8 cellular contexts compared by ENCODE assay signal in genomic region chr15:63504979-63505841, GRCh38. TPM values are rescaled to one million over a fixed set of nuclear protein-coding genes. Genes with fewer than 3 reads are reported as not detected.
A peak's percentile ranks its signal among the peaks of the same experiment; 100 is the strongest.
DNase-seq lines count a peak whose midpoint lies in the region; ATAC-seq and TF ChIP-seq lines count a peak whose summit lies in the region.

No MANE protein-coding gene starts in this region.

- intact Hi-C loops in head of caudate nucleus (cut with DNase I): loop anchor here (2.0 to 5.0 kb wide), 2 partner anchors 43 to 96 kb away; no protein-coding TSS in a partner anchor

- peak; percentile 64 for DNase-seq in BE2C
- DNase-seq in OCI-M1 (lab: John Stamatoyannopoulos, UW): peak; percentile 80
- peak; percentile 51 for DNase-seq in activated naive CD8-positive, alpha-beta T cell treated with anti-CD3 and anti-CD28 coated beads for 36 hours
- DNase-seq in head of caudate nucleus: peak in 41 of 42 donors; percentile 32 to 76 (median 59)
- peak in 37 of 56 donors; percentile 19 to 77 (median 46) for DNase-seq in nucleus accumbens (lab: John Stamatoyannopoulos, UW)
- no peak for DNase-seq in GM19238 (ENCODE audit: insufficient read length, low spot score)

- H3K9me3 ChIP-seq in BE2C: no peaks in the 10 kb centered on the region

- peaks cover 6% of the 10 kb centered on the region for H3K36me3 Mint-ChIP-seq in activated naive CD8-positive, alpha-beta T cell treated with anti-CD3 and anti-CD28 coated beads for 36 hours

- H3K36me3 ChIP-seq in BE2C: peaks cover 8% of the 10 kb centered on the region; the same call in 1 of the 2 replicates

- H3K9me3 Mint-ChIP-seq in activated naive CD8-positive, alpha-beta T cell treated with anti-CD3 and anti-CD28 coated beads for 36 hours: no peaks in the 10 kb centered on the region

- H3K27ac Mint-ChIP-seq in activated naive CD8-positive, alpha-beta T cell treated with anti-CD3 and anti-CD28 coated beads for 36 hours: peak overlapping the region; percentile 86

- peak overlapping the region; percentile 91 for H3K4me3 ChIP-seq in BE2C (ENCODE audit: low read depth, low read length)

- ATAC-seq in GM18909 (IDR thresholded peaks at IDR 0.05; ENCODE audit: poor library complexity, unreplicated experiment): peak; percentile 13
- ATAC-seq in HG03571 (IDR thresholded peaks at IDR 0.05; ENCODE audit: unreplicated experiment): peak; percentile 3

- H3K4me1 Mint-ChIP-seq in activated naive CD8-positive, alpha-beta T cell treated with anti-CD3 and anti-CD28 coated beads for 36 hours: peaks cover 71% of the 10 kb centered on the region

- no peaks in the 10 kb centered on the region for H3K27me3 Mint-ChIP-seq in activated naive CD8-positive, alpha-beta T cell treated with anti-CD3 and anti-CD28 coated beads for 36 hours

- H3K27me3 ChIP-seq in BE2C: no peaks in the 10 kb centered on the region

- H3K4me3 Mint-ChIP-seq in activated naive CD8-positive, alpha-beta T cell treated with anti-CD3 and anti-CD28 coated beads for 36 hours: peak overlapping the region; percentile 95

- peaks cover 23% of the 10 kb centered on the region for H3K4me1 ChIP-seq in BE2C

- TF ChIP-seq CTCF in BE2C (IDR thresholded peaks at IDR 0.05; ENCODE audit: low read depth, low read length): peak; percentile 15; the same call in 1 of the 2 replicates

RNA-seq across cellular contexts. Expression of gene USP3, which starts 0.8 kb away (rescaled TPM):
- 19.5 TPM for polyA plus RNA-seq in BE2C (2012; ENCODE audit: insufficient read depth, insufficient read length, low read depth)
- 10 to 100 TPM; 42.2 to 46.0 TPM for total RNA-seq in activated naive CD8-positive, alpha-beta T cell treated with anti-CD3 and anti-CD28 coated beads for 36 hours
